In genomic region chrX:39757971-39758370, GRCh38 we compare ENCODE assay signal across 19 cellular contexts.
DNase-seq lines count a peak whose midpoint lies in the region; ATAC-seq and TF ChIP-seq lines count a peak whose summit lies in the region.
"Had no signal": no experiment of that assay in that cellular context is flagged by ENCODE, and none has a peak within 500 bp of the region (broad histone marks: within the 10 kb centered on the region; RNA-seq: fewer than 3 reads in every experiment).

No MANE protein-coding gene starts in this region.

- peaks cover 12% of the 10 kb centered on the region for H3K4me1 ChIP-seq in adipocyte (ENCODE audit: control insufficient read depth, insufficient read depth, low read length)
- peaks cover 29% of the 10 kb centered on the region for H3K4me1 ChIP-seq in osteoblast (ENCODE audit: insufficient read depth, low read length)

- H3K36me3 ChIP-seq in adipocyte (ENCODE audit: control insufficient read depth, insufficient read depth, low read length, severe bottlenecking) (no peaks in the 10 kb centered on the region), osteoblast (ENCODE audit: insufficient read depth, low read length) (no peaks in the 10 kb centered on the region)
- H3K36me3 ChIP-seq: BE2C, uterus had no signal

- H3K4me3 ChIP-seq in adipocyte (ENCODE audit: low read length): no peak overlapping the region
- no peak overlapping the region for H3K4me3 ChIP-seq in fibroblast of mammary gland (ENCODE audit: control insufficient read depth, low read depth, low read length)
- no peak overlapping the region for H3K4me3 ChIP-seq in osteoblast (ENCODE audit: insufficient read depth, low read length)
- H3K4me3 ChIP-seq: uterus had no signal

- DNase-seq in EH (ENCODE audit: low read depth) (peak; percentile 87), adipocyte (ENCODE audit: low read depth) (peak; percentile 33), fibroblast of mammary gland (ENCODE audit: low read depth) (peak; percentile 55), osteoblast (ENCODE audit: insufficient read length, low spot score, missing footprints) (peak; percentile 81), T-helper 2 cell (no peak), COR-L47 (lab: John Stamatoyannopoulos, UW) (no peak)
- DNase-seq in activated T-cell treated with anti-CD3 and anti-CD28 coated beads, Interleukin-2, amount 50 U/mL, for 4 hours: no peak
- DNase-seq: activated CD4-positive, alpha-beta T cell treated with anti-CD3 and anti-CD28 coated beads for 36 hours; activated naive CD8-positive, alpha-beta T cell treated with anti-CD3 and anti-CD28 coated beads, Interleukin-2, amount 50 U/mL, for 24 hours; activated T-cell treated with anti-CD3 and anti-CD28 coated beads, Interleukin-2, amount 50 U/mL, for 48 hours; BE2C; H9; mammary epithelial cell; NCI-H2081 treated with DMSO at 0.1 percent for 48 hours; NCI-H82; uterus had no signal

- H3K9ac ChIP-seq in adipocyte (ENCODE audit: low read length): no peak overlapping the region

- H4K20me1 ChIP-seq in osteoblast (ENCODE audit: insufficient read depth, low read length): no peaks in the 10 kb centered on the region

- no peaks in the 10 kb centered on the region for H3K79me2 ChIP-seq in osteoblast (ENCODE audit: insufficient read depth, low read length)

- H3K27me3 Mint-ChIP-seq in activated T-cell treated with anti-CD3 and anti-CD28 coated beads, Interleukin-2, amount 50 U/mL, for 4 hours (ENCODE audit: low read depth): no peaks in the 10 kb centered on the region
- H3K27me3 Mint-ChIP-seq: activated CD4-positive, alpha-beta T cell treated with anti-CD3 and anti-CD28 coated beads for 36 hours; activated naive CD8-positive, alpha-beta T cell treated with anti-CD3 and anti-CD28 coated beads, Interleukin-2, amount 50 U/mL, for 24 hours; stimulated activated memory B cell treated with anti-CD40 and anti-IgM and Interleukin-4, amounts not matched to agents 10 μg/mL and 1 μg/mL and 100 μg/mL, for 72 hours had no signal

- H3K9me3 Mint-ChIP-seq in activated T-cell treated with anti-CD3 and anti-CD28 coated beads, Interleukin-2, amount 50 U/mL, for 4 hours: no peaks in the 10 kb centered on the region
- H3K9me3 Mint-ChIP-seq: activated naive CD8-positive, alpha-beta T cell treated with anti-CD3 and anti-CD28 coated beads, Interleukin-2, amount 50 U/mL, for 24 hours; stimulated activated memory B cell treated with anti-CD40 and anti-IgM and Interleukin-4, amounts not matched to agents 10 μg/mL and 1 μg/mL and 100 μg/mL, for 72 hours; T-helper 2 cell treated with Interferon-gamma antibody and Interleukin-4, amounts not matched to agents 5 μg/mL and 100 μg/mL, for 36 hours had no signal

- H3K4me1 Mint-ChIP-seq in activated T-cell treated with anti-CD3 and anti-CD28 coated beads, Interleukin-2, amount 50 U/mL, for 4 hours (ENCODE audit: low read depth): peaks cover 14% of the 10 kb centered on the region
- H3K4me1 Mint-ChIP-seq: stimulated activated memory B cell treated with anti-CD40 and anti-IgM and Interleukin-4, amounts not matched to agents 10 μg/mL and 1 μg/mL and 100 μg/mL, for 72 hours had no signal

- H3K9me3 ChIP-seq in adipocyte (ENCODE audit: control insufficient read depth, low read length) (peaks cover 7% of the 10 kb centered on the region), osteoblast (ENCODE audit: low read depth, low read length) (no peaks in the 10 kb centered on the region)
- H3K9me3 ChIP-seq: BE2C, uterus had no signal

- no peak overlapping the region for H2AFZ ChIP-seq in osteoblast (ENCODE audit: low read length)

- no peaks in the 10 kb centered on the region for H3K36me3 Mint-ChIP-seq in activated T-cell treated with anti-CD3 and anti-CD28 coated beads, Interleukin-2, amount 50 U/mL, for 4 hours (ENCODE audit: insufficient read depth)
- H3K36me3 Mint-ChIP-seq: stimulated activated memory B cell treated with anti-CD40 and anti-IgM and Interleukin-4, amounts not matched to agents 10 μg/mL and 1 μg/mL and 100 μg/mL, for 72 hours had no signal

- H3K27me3 ChIP-seq in adipocyte (replicated peaks; ENCODE audit: control insufficient read depth, insufficient read depth, low read length): peaks cover 7% of the 10 kb centered on the region
- H3K27me3 ChIP-seq in osteoblast (ENCODE audit: insufficient read depth, low read length): peaks cover 3% of the 10 kb centered on the region
- H3K27me3 ChIP-seq: BE2C, uterus had no signal

- peak overlapping the region; percentile 78 for H3K27ac ChIP-seq in osteoblast (ENCODE audit: low read depth, low read length)

- H3K4me2 ChIP-seq in osteoblast (ENCODE audit: insufficient read depth, low read length): no peak overlapping the region

- TF ChIP-seq CTCF in fibroblast of mammary gland (conservative IDR thresholded peaks at IDR 0.05; ENCODE audit: control insufficient read depth, insufficient read depth, low read depth, low read length): no peak
- TF ChIP-seq CTCF in osteoblast (IDR thresholded peaks at IDR 0.05; ENCODE audit: extremely low read depth, low read depth, low read length): no peak

- no peak for ATAC-seq in activated T-cell treated with anti-CD3 and anti-CD28 coated beads, Interleukin-2, amount 50 U/mL, for 4 hours
- no peak for ATAC-seq in GM19397 (IDR thresholded peaks at IDR 0.05; ENCODE audit: unreplicated experiment)
- ATAC-seq: activated CD4-positive, alpha-beta T cell treated with anti-CD3 and anti-CD28 coated beads for 36 hours; activated naive CD8-positive, alpha-beta T cell treated with anti-CD3 and anti-CD28 coated beads, Interleukin-2, amount 50 U/mL, for 24 hours; stimulated activated memory B cell treated with anti-CD40 and anti-IgM and Interleukin-4, amounts not matched to agents 10 μg/mL and 1 μg/mL and 100 μg/mL, for 72 hours had no signal

- H3K4me3 Mint-ChIP-seq in activated T-cell treated with anti-CD3 and anti-CD28 coated beads, Interleukin-2, amount 50 U/mL, for 4 hours: no peak overlapping the region
- H3K4me3 Mint-ChIP-seq: activated CD4-positive, alpha-beta T cell treated with anti-CD3 and anti-CD28 coated beads for 36 hours; activated naive CD8-positive, alpha-beta T cell treated with anti-CD3 and anti-CD28 coated beads, Interleukin-2, amount 50 U/mL, for 24 hours; H9; stimulated activated memory B cell treated with anti-CD40 and anti-IgM and Interleukin-4, amounts not matched to agents 10 μg/mL and 1 μg/mL and 100 μg/mL, for 72 hours; T-helper 2 cell treated with Interferon-gamma antibody and Interleukin-4, amounts not matched to agents 5 μg/mL and 100 μg/mL, for 36 hours had no signal

Comparison
In these comparisons a context has a peak if more than half of its experiments do, and no peak if none do; other contexts are left out.
1. DNase-seq: peak in EH (single experiment), adipocyte (single experiment), fibroblast of mammary gland (single experiment) and osteoblast (single experiment); none in activated T-cell treated with anti-CD3 and anti-CD28 coated beads, Interleukin-2, amount 50 U/mL, for 4 hours (single experiment), T-helper 2 cell (0 of 5) and COR-L47 (single experiment).